ENCODE assay signal across 28 cellular contexts in the genomic region with DNA sequence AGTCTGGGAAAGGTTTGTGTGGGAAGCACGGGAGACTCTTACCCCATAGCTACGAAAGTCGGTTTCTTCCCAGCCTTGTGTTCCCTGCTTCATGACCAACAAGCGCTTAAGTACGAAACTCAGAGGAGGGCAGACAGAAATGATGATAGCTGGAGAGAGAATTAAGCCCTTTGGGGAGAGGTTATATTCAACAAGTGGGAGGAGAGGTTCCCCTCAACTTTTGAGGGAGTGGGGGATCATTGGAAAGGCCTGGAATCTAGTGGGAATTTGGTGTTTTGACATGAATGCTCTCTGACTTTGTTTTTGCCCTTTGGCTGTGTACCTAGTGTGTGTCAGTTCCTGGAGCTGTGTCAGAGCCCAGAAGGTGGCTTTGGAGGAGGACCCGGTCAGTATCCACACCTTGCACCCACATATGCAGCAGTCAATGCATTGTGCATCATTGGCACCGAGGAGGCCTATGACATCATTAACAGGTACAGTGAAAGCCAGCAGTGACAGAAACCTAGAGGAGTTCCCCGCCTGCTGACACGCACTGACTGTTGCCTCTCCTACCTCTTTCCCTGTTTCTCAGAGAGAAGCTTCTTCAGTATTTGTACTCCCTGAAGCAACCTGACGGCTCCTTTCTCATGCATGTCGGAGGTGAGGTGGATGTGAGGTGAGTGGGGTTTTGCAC.
"Had no signal": no experiment of that assay in that cellular context is flagged by ENCODE, and none has a peak within 500 bp of the region (broad histone marks: within the 10 kb centered on the region; RNA-seq: fewer than 3 reads in every experiment).

No MANE protein-coding gene starts in this region.

- H3K4me1 Mint-ChIP-seq: activated CD8-positive, alpha-beta memory T cell treated with anti-CD3 and anti-CD28 coated beads, Interleukin-2, amount 10 ng/mL, durations not matched to agents 7 days and 5 days; stimulated activated naive B cell treated with anti-CD40 and anti-IgM and Interleukin-4, amounts not matched to agents 10 μg/mL and 1 μg/mL and 100 μg/mL, for 72 hours; WTC11 had no signal

- DNase-seq: activated CD4-positive, alpha-beta T cell treated with anti-CD3 and anti-CD28 coated beads for 1 hour; activated CD8-positive, alpha-beta memory T cell treated with anti-CD3 and anti-CD28 coated beads, Interleukin-2, amount 10 ng/mL, durations not matched to agents 7 days and 5 days; activated CD8-positive, alpha-beta T cell treated with anti-CD3 and anti-CD28 coated beads, Interleukin-2, amount 10 ng/mL, durations not matched to agents 7 days and 5 days; activated naive CD4-positive, alpha-beta T cell; activated T-cell treated with anti-CD3 and anti-CD28 coated beads, Interleukin-2, amount 50 U/mL, for 48 hours; anterior cingulate cortex; cerebellar nuclear complex; colonic mucosa; effector CD8-positive, alpha-beta T cell; erythroblast; foreskin melanocyte; left ventricle myocardium inferior; mesendoderm; small intestine; stimulated activated CD4-positive, alpha-beta T cell treated with anti-CD3 and anti-CD28 coated beads, Interleukin-1b, Interleukin-23, amount 100 ng/mL, for 48 hours; stimulated activated CD4-positive, alpha-beta T cell treated with anti-CD3 and anti-CD28 coated beads, Interleukin-4, amount 100 ng/mL, for 4 hours; stimulated activated CD8-positive, alpha-beta memory T cell treated with anti-CD3 and anti-CD28 coated beads, Interleukin-4, amount 100 ng/mL, for 48 hours; stimulated activated naive B cell treated with anti-CD40 and anti-IgM and Interleukin-4, amounts not matched to agents 10 μg/mL and 1 μg/mL and 100 μg/mL, for 72 hours; SW 1271; T1000; trophoblast cell had no signal

- H3K4me3 ChIP-seq: colonic mucosa, left ventricle myocardium inferior, lung, right lobe of liver, thoracic aorta had no signal

- ATAC-seq: activated CD8-positive, alpha-beta memory T cell treated with anti-CD3 and anti-CD28 coated beads, Interleukin-2, amount 10 ng/mL, durations not matched to agents 7 days and 5 days; activated CD8-positive, alpha-beta T cell treated with anti-CD3 and anti-CD28 coated beads, Interleukin-2, amount 10 ng/mL, durations not matched to agents 7 days and 5 days; activated naive CD4-positive, alpha-beta T cell treated with anti-CD3 and anti-CD28 coated beads, Interleukin-2, amount 50 U/mL, for 72 hours; natural killer cell treated with Interleukin-12 subunit alpha and Interleukin-12 subunit beta and Interleukin-15 and Interleukin-18, amount 100 ng/mL, for 72 hours; right lobe of liver; stimulated activated naive B cell treated with anti-CD40 and anti-IgM and Interleukin-4, amounts not matched to agents 10 μg/mL and 1 μg/mL and 100 μg/mL, for 72 hours; WTC11 had no signal

- H3K27ac Mint-ChIP-seq: activated CD8-positive, alpha-beta memory T cell treated with anti-CD3 and anti-CD28 coated beads, Interleukin-2, amount 10 ng/mL, durations not matched to agents 7 days and 5 days; activated CD8-positive, alpha-beta T cell treated with anti-CD3 and anti-CD28 coated beads, Interleukin-2, amount 10 ng/mL, durations not matched to agents 7 days and 5 days; natural killer cell treated with Interleukin-12 subunit alpha and Interleukin-12 subunit beta and Interleukin-15 and Interleukin-18, amount 100 ng/mL, for 72 hours; stimulated activated naive B cell treated with anti-CD40 and anti-IgM and Interleukin-4, amounts not matched to agents 10 μg/mL and 1 μg/mL and 100 μg/mL, for 72 hours; T-helper 1 cell treated with Interleukin-12 subunit alpha and Interleukin-12 subunit beta and Interleukin-4 antibody, amounts not matched to agents 30 μg/mL and 1 μg/mL, for 36 hours; WTC11 had no signal

- H3K27me3 Mint-ChIP-seq: activated CD8-positive, alpha-beta memory T cell treated with anti-CD3 and anti-CD28 coated beads, Interleukin-2, amount 10 ng/mL, durations not matched to agents 7 days and 5 days; natural killer cell treated with Interleukin-12 subunit alpha and Interleukin-12 subunit beta and Interleukin-15 and Interleukin-18, amount 100 ng/mL, for 72 hours; stimulated activated naive B cell treated with anti-CD40 and anti-IgM and Interleukin-4, amounts not matched to agents 10 μg/mL and 1 μg/mL and 100 μg/mL, for 72 hours had no signal

- H3K27me3 ChIP-seq: colonic mucosa, right lobe of liver had no signal

- H3K36me3 ChIP-seq: colonic mucosa had no signal

- H3K27ac ChIP-seq: colonic mucosa, left ventricle myocardium inferior, right lobe of liver, thoracic aorta had no signal

- H3K9me3 ChIP-seq: colonic mucosa, left ventricle myocardium inferior, right lobe of liver, thoracic aorta had no signal

- H3K4me3 Mint-ChIP-seq: activated CD8-positive, alpha-beta memory T cell treated with anti-CD3 and anti-CD28 coated beads, Interleukin-2, amount 10 ng/mL, durations not matched to agents 7 days and 5 days; activated CD8-positive, alpha-beta T cell treated with anti-CD3 and anti-CD28 coated beads, Interleukin-2, amount 10 ng/mL, durations not matched to agents 7 days and 5 days; natural killer cell treated with Interleukin-12 subunit alpha and Interleukin-12 subunit beta and Interleukin-15 and Interleukin-18, amount 100 ng/mL, for 72 hours; stimulated activated naive B cell treated with anti-CD40 and anti-IgM and Interleukin-4, amounts not matched to agents 10 μg/mL and 1 μg/mL and 100 μg/mL, for 72 hours; T-helper 1 cell treated with Interleukin-12 subunit alpha and Interleukin-12 subunit beta and Interleukin-4 antibody, amounts not matched to agents 30 μg/mL and 1 μg/mL, for 36 hours; WTC11 had no signal
